16 cellular contexts compared by ENCODE assay signal in genomic region chr17:51430581-51430980, GRCh38.
DNase-seq lines count a peak whose midpoint lies in the region; ATAC-seq and TF ChIP-seq lines count a peak whose summit lies in the region.
"Had no signal": no experiment of that assay in that cellular context is flagged by ENCODE, and none has a peak within 500 bp of the region (broad histone marks: within the 10 kb centered on the region; RNA-seq: fewer than 3 reads in every experiment).

No MANE protein-coding gene starts in this region.

- H3K4me2 ChIP-seq in parathyroid adenoma (ENCODE audit: low read length) = no peak overlapping the region
- H3K4me2 ChIP-seq: GM23338 had no signal

- DNase-seq in T-helper 1 cell (no peak), mucosa of gallbladder (ENCODE audit: low spot score) (no peak)
- no peak for DNase-seq in activated naive CD4-positive, alpha-beta T cell treated with Interleukin-2 at 50 U/mL for 16 hours
- DNase-seq in activated naive CD8-positive, alpha-beta T cell treated with anti-CD3 and anti-CD28 coated beads for 36 hours = no peak
- DNase-seq: GF-D8, NCI-H1105, NCI-H1694, NCI-H226, NCI-H524 treated with DMSO at 0.1 percent for 48 hours had no signal

- peak overlapping the region; percentile 25 for H2AFZ ChIP-seq in parathyroid adenoma
- H2AFZ ChIP-seq: GM23338 had no signal

- no peak for TF ChIP-seq CTCF in parathyroid adenoma (IDR thresholded peaks at IDR 0.05)

- no peak for ATAC-seq in GM19395 (IDR thresholded peaks at IDR 0.05; ENCODE audit: unreplicated experiment)
- ATAC-seq: GM23338 had no signal

- no peaks in the 10 kb centered on the region for H3K27me3 Mint-ChIP-seq in T-helper 1 cell treated with Interleukin-12 subunit alpha and Interleukin-12 subunit beta and Interleukin-4 antibody, amounts not matched to agents 30 μg/mL and 1 μg/mL, for 36 hours (ENCODE audit: low read depth)
- no peaks in the 10 kb centered on the region for H3K27me3 Mint-ChIP-seq in activated naive CD4-positive, alpha-beta T cell treated with anti-CD3 and anti-CD28 coated beads, Interleukin-2, amount 50 U/mL, for 24 hours
- no peaks in the 10 kb centered on the region for H3K27me3 Mint-ChIP-seq in activated naive CD8-positive, alpha-beta T cell treated with anti-CD3 and anti-CD28 coated beads for 36 hours

- no peaks in the 10 kb centered on the region for H3K27me3 ChIP-seq in parathyroid adenoma (ENCODE audit: control insufficient read depth, insufficient read depth, low read length)

- H3K4me3 Mint-ChIP-seq in T-helper 1 cell treated with Interleukin-12 subunit alpha and Interleukin-12 subunit beta and Interleukin-4 antibody, amounts not matched to agents 30 μg/mL and 1 μg/mL, for 36 hours = no peak overlapping the region
- H3K4me3 Mint-ChIP-seq in activated naive CD4-positive, alpha-beta T cell treated with anti-CD3 and anti-CD28 coated beads, Interleukin-2, amount 50 U/mL, for 24 hours = peak overlapping the region; percentile 42
- H3K4me3 Mint-ChIP-seq in activated naive CD8-positive, alpha-beta T cell treated with anti-CD3 and anti-CD28 coated beads for 36 hours = no peak overlapping the region
- H3K4me3 Mint-ChIP-seq: GM23338 had no signal

- H3K9me3 ChIP-seq in parathyroid adenoma (ENCODE audit: control insufficient read depth, low read length) = no peaks in the 10 kb centered on the region

- H3K27ac ChIP-seq in parathyroid adenoma = peak overlapping the region; percentile 95
- H3K27ac ChIP-seq: 22Rv1, HL-60 had no signal

- peaks cover 7% of the 10 kb centered on the region for H3K36me3 Mint-ChIP-seq in T-helper 1 cell treated with Interleukin-12 subunit alpha and Interleukin-12 subunit beta and Interleukin-4 antibody, amounts not matched to agents 30 μg/mL and 1 μg/mL, for 36 hours (ENCODE audit: low read depth)
- no peaks in the 10 kb centered on the region for H3K36me3 Mint-ChIP-seq in activated naive CD4-positive, alpha-beta T cell treated with anti-CD3 and anti-CD28 coated beads, Interleukin-2, amount 50 U/mL, for 24 hours
- peaks cover 14% of the 10 kb centered on the region for H3K36me3 Mint-ChIP-seq in activated naive CD8-positive, alpha-beta T cell treated with anti-CD3 and anti-CD28 coated beads for 36 hours

- peaks cover 50% of the 10 kb centered on the region for H3K4me1 ChIP-seq in parathyroid adenoma

- H3K79me2 ChIP-seq in parathyroid adenoma = no peaks in the 10 kb centered on the region

- H3K9me3 Mint-ChIP-seq in T-helper 1 cell treated with Interleukin-12 subunit alpha and Interleukin-12 subunit beta and Interleukin-4 antibody, amounts not matched to agents 30 μg/mL and 1 μg/mL, for 36 hours = no peaks in the 10 kb centered on the region
- H3K9me3 Mint-ChIP-seq in activated naive CD4-positive, alpha-beta T cell treated with anti-CD3 and anti-CD28 coated beads, Interleukin-2, amount 50 U/mL, for 24 hours = no peaks in the 10 kb centered on the region
- H3K9me3 Mint-ChIP-seq in activated naive CD8-positive, alpha-beta T cell treated with anti-CD3 and anti-CD28 coated beads for 36 hours = no peaks in the 10 kb centered on the region

- no peaks in the 10 kb centered on the region for H3K36me3 ChIP-seq in parathyroid adenoma (ENCODE audit: control insufficient read depth, insufficient read depth, low read length)

- no peak overlapping the region for H3K9ac ChIP-seq in parathyroid adenoma

- H3K4me3 ChIP-seq in parathyroid adenoma (ENCODE audit: low read depth, low read length) = no peak overlapping the region
- H3K4me3 ChIP-seq: GM23338 had no signal

- peak overlapping the region; percentile 76 for H3K27ac Mint-ChIP-seq in T-helper 1 cell treated with Interleukin-12 subunit alpha and Interleukin-12 subunit beta and Interleukin-4 antibody, amounts not matched to agents 30 μg/mL and 1 μg/mL, for 36 hours
- peak overlapping the region; percentile 93 for H3K27ac Mint-ChIP-seq in activated naive CD4-positive, alpha-beta T cell treated with anti-CD3 and anti-CD28 coated beads, Interleukin-2, amount 50 U/mL, for 24 hours
- H3K27ac Mint-ChIP-seq in activated naive CD8-positive, alpha-beta T cell treated with anti-CD3 and anti-CD28 coated beads for 36 hours = peak overlapping the region; percentile 66
- H3K27ac Mint-ChIP-seq: GM23338 had no signal

- H3K4me1 Mint-ChIP-seq in T-helper 1 cell treated with Interleukin-12 subunit alpha and Interleukin-12 subunit beta and Interleukin-4 antibody, amounts not matched to agents 30 μg/mL and 1 μg/mL, for 36 hours (ENCODE audit: low read depth) = peaks cover 64% of the 10 kb centered on the region
- H3K4me1 Mint-ChIP-seq in activated naive CD4-positive, alpha-beta T cell treated with anti-CD3 and anti-CD28 coated beads, Interleukin-2, amount 50 U/mL, for 24 hours = peaks cover 71% of the 10 kb centered on the region
- H3K4me1 Mint-ChIP-seq in activated naive CD8-positive, alpha-beta T cell treated with anti-CD3 and anti-CD28 coated beads for 36 hours = peaks cover 49% of the 10 kb centered on the region
